Comparison of ENCODE assay signal across 21 cellular contexts in the genomic region with DNA sequence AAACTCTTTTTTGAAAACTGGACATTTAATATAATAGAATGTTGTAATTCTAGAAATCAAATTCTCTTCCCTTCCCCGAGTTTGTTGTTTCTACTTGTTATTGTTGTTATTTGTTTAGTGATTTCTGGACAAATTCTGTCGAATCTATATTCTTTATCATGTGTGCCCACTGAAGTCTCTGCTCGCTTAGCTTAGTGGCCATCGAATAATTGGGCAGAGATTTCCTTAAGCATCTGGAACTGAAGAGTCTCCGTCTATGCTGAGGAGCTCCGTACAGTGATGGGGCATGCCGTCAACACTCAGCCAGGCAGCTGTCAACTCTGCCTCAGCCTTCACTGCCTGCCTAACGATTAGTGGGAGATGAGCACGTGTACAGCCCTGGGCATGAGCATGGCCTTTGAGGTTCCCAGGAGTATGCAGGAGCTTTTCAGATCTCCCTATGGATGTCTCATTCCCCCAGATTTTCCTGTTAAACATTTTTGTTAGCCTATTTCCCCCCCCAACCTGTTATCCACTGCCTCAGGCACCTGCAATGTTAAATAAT.
"Had no signal": no experiment of that assay in that cellular context is flagged by ENCODE, and none has a peak within 500 bp of the region (broad histone marks: within the 10 kb centered on the region; RNA-seq: fewer than 3 reads in every experiment).

No MANE protein-coding gene starts in this region.

- H3K27me3 ChIP-seq: adrenal gland had no signal

- H3K4me3 ChIP-seq: adrenal gland had no signal

- H3K9me3 ChIP-seq: adrenal gland had no signal

- DNase-seq: activated CD4-positive, alpha-beta T cell treated with anti-CD3 and anti-CD28 coated beads for 4 hours; activated CD4-positive, alpha-beta T cell treated with anti-CD3 and anti-CD28 coated beads, Interleukin-2, amount 50 U/mL, for 4 hours; activated CD8-positive, alpha-beta memory T cell treated with anti-CD3 and anti-CD28 coated beads, Interleukin-2, amount 50 U/mL, for 48 hours; activated CD8-positive, alpha-beta T cell treated with anti-CD3 and anti-CD28 coated beads, Interleukin-2, amount 10 ng/mL, durations not matched to agents 7 days and 5 days; activated naive CD4-positive, alpha-beta T cell treated with anti-CD3 and anti-CD28 coated beads, Interleukin-2, amount 50 U/mL, for 16 hours; activated naive CD8-positive, alpha-beta T cell treated with anti-CD3 and anti-CD28 coated beads, Interleukin-2, amount 10 ng/mL, durations not matched to agents 7 days and 5 days; activated T-cell treated with anti-CD3 and anti-CD28 coated beads, Interleukin-2, amount 50 U/mL, for 1 hour; anterior cingulate cortex; caudate nucleus; KG1; NCI-H1092; NCI-H1930; NCI-H510A treated with DMSO at 0.1 percent for 48 hours; NCI-H774; NK-92 treated with Interleukin-12 subunit alpha and Interleukin-12 subunit beta, amount 100 ng/mL, for 24 hours; OCI-M1; RPMI8226; SHP77 treated with DMSO at 0.1 percent for 48 hours had no signal

- ATAC-seq: activated CD4-positive, CD25-positive, alpha-beta regulatory T cell treated with anti-CD3 and anti-CD28 coated beads, Interleukin-2, amount 50 U/mL, for 24 hours; activated CD8-positive, alpha-beta T cell treated with anti-CD3 and anti-CD28 coated beads, Interleukin-2, amount 10 ng/mL, durations not matched to agents 7 days and 5 days; Panc1 had no signal

- H3K36me3 ChIP-seq: adrenal gland had no signal

- H3K27ac ChIP-seq: adrenal gland had no signal
